Comparison of ENCODE assay signal across 25 cellular contexts in genomic region chr15:88493811-88494210, GRCh38. TPM values are rescaled to one million over a fixed set of nuclear protein-coding genes. Genes with fewer than 3 reads are reported as not detected.
A peak's percentile ranks its signal among the peaks of the same experiment; 100 is the strongest.
DNase-seq lines count a peak whose midpoint lies in the region; ATAC-seq, FAIRE-seq and TF ChIP-seq lines count a peak whose summit lies in the region.
"Had no signal": no experiment of that assay in that cellular context is flagged by ENCODE, and none has a peak within 500 bp of the region (broad histone marks: within the 10 kb centered on the region; RNA-seq: fewer than 3 reads in every experiment).

No MANE protein-coding gene starts in this region.

- H3F3A ChIP-seq in neural progenitor cell (ENCODE audit: low read depth) = no peaks in the 10 kb centered on the region

- intact Hi-C loops in kidney (cut with DNase I) = no loop called here

- H3K79me2 ChIP-seq in neural progenitor cell (ENCODE audit: low read depth) = no peaks in the 10 kb centered on the region

- DNase-seq in D721Med (ENCODE audit: insufficient read length, low spot score) = peak; percentile 57
- DNase-seq in NCI-H524 (lab: John Stamatoyannopoulos, UW) = peak; percentile 99
- peak; percentile 67 for DNase-seq in SK-N-DZ (ENCODE audit: low spot score)
- no peak for DNase-seq in neural progenitor cell (ENCODE audit: low spot score)
- DNase-seq in HuH-7.5 (ENCODE audit: low spot score) = no peak
- DNase-seq in kidney = no peak
- DNase-seq: AML-193; C1 segment of cervical spinal cord; CD8-positive, alpha-beta T cell; EL; GF-D8; KBM-7; NCI-H1092 treated with DMSO at 0.1 percent for 48 hours; NCI-H146; NCI-H2029; NCI-H774; OCI-M1; SW 1271; T-helper 17 cell had no signal

- H3K4me3 ChIP-seq in neural progenitor cell (no peak overlapping the region), kidney (ENCODE audit: low read length in 2 of 2) (no peak overlapping the region)

- no peaks in the 10 kb centered on the region for H4K20me1 ChIP-seq in neural progenitor cell (ENCODE audit: low read depth)

- no peak overlapping the region for H3K27ac ChIP-seq in neural progenitor cell
- H3K27ac ChIP-seq in kidney (ENCODE audit: low read depth in 2 of 2, low read length in 2 of 2) = no peak overlapping the region
- H3K27ac ChIP-seq: HL-60 had no signal

- no peak for ATAC-seq in HG03432 (IDR thresholded peaks at IDR 0.05; ENCODE audit: unreplicated experiment)
- ATAC-seq: CD8-positive, alpha-beta T cell; HepG2; T-helper 17 cell had no signal

- peaks cover 4% of the 10 kb centered on the region for H3K4me1 Mint-ChIP-seq in neural progenitor cell

- H3K4me1 ChIP-seq in neural progenitor cell (no peaks in the 10 kb centered on the region), kidney (ENCODE audit: control insufficient read depth in 1 of 2, insufficient read depth in 1 of 2, low read depth in 1 of 2, low read length in 2 of 2) (no peaks in the 10 kb centered on the region)

- FAIRE-seq in D721Med (lab: Jason Lieb, UNC) (peak; percentile 51), kidney (lab: Jason Lieb, UNC) (no peak)
- FAIRE-seq: GM19239, H54, HepG2, RCC 7860 had no signal

- no peak overlapping the region for H3K4me3 Mint-ChIP-seq in neural progenitor cell
- H3K4me3 Mint-ChIP-seq: CD8-positive, alpha-beta T cell; T-helper 17 cell had no signal

- no peak overlapping the region for H3K4me2 ChIP-seq in neural progenitor cell

- peak overlapping the region; percentile 33 for H3K27ac Mint-ChIP-seq in neural progenitor cell
- H3K27ac Mint-ChIP-seq: CD8-positive, alpha-beta T cell; T-helper 17 cell had no signal

- H2AFZ ChIP-seq in neural progenitor cell (replicated peaks) = no peak overlapping the region

- H3K9me3 ChIP-seq in neural progenitor cell (ENCODE audit: low read depth) (no peaks in the 10 kb centered on the region), kidney (ENCODE audit: control insufficient read depth in 1 of 2, low read length in 2 of 2) (no peaks in the 10 kb centered on the region)

- no peaks in the 10 kb centered on the region for H3K9me3 Mint-ChIP-seq in neural progenitor cell
- H3K9me3 Mint-ChIP-seq: CD8-positive, alpha-beta T cell had no signal

- peaks cover 9% of the 10 kb centered on the region for H3K27me3 Mint-ChIP-seq in neural progenitor cell (ENCODE audit: insufficient read depth, low read depth)
- H3K27me3 Mint-ChIP-seq: T-helper 17 cell had no signal

- TF ChIP-seq CTCF in D721Med (IDR thresholded peaks at IDR 0.05; ENCODE audit: insufficient read depth, missing control alignments) = no peak
- TF ChIP-seq CTCF in neural progenitor cell (IDR thresholded peaks at IDR 0.05) = no peak
- no peak for TF ChIP-seq CTCF in kidney (IDR thresholded peaks at IDR 0.05; ENCODE audit: borderline replicate concordance, extremely low read depth, insufficient read depth)

- H3K27me3 ChIP-seq in neural progenitor cell = no peaks in the 10 kb centered on the region

- no peaks in the 10 kb centered on the region for H3K36me3 ChIP-seq in neural progenitor cell
- peaks cover 0 to 4% of the 10 kb centered on the region in 2 donors for H3K36me3 ChIP-seq in kidney (ENCODE audit: control insufficient read depth in 1 of 2, insufficient read depth in 2 of 2, low read length in 2 of 2)

- H3K9ac ChIP-seq in neural progenitor cell = no peak overlapping the region
- no peak overlapping the region for H3K9ac ChIP-seq in kidney (ENCODE audit: low read length in 2 of 2)

- peaks cover 2% of the 10 kb centered on the region for H3K36me3 Mint-ChIP-seq in neural progenitor cell

RNA-seq across cellular contexts. Expression of gene MRPS11, which starts 26.3 kb away (rescaled TPM):
- polyA plus RNA-seq in SK-N-DZ (2014; cell fraction: cytosol; rRNA removed) = 66.0 and 140 TPM in 2 replicates
- polyA plus RNA-seq in SK-N-DZ (2014; cell fraction: nucleus; rRNA removed) = 38.8 and 55.1 TPM in 2 replicates
- total RNA-seq in neural progenitor cell (ENCODE audit: low replicate concordance) (15.8 and 20.6 TPM in 2 replicates), kidney (35.2 TPM)
- polyA plus RNA-seq in kidney (ENCODE audit: insufficient read depth, low read depth, low replicate concordance) = 96.8 TPM

RNA-seq across cellular contexts. Expression of gene MRPL46, which starts 26.6 kb away (rescaled TPM):
- 47.1 and 49.0 TPM in 2 replicates for polyA plus RNA-seq in SK-N-DZ (2014; cell fraction: cytosol; rRNA removed)
- 51.0 and 52.9 TPM in 2 replicates for polyA plus RNA-seq in SK-N-DZ (2014; cell fraction: nucleus; rRNA removed)
- total RNA-seq in neural progenitor cell (ENCODE audit: low replicate concordance) (17.8 and 20.4 TPM in 2 replicates), kidney (24.7 TPM)
- polyA plus RNA-seq in kidney (ENCODE audit: insufficient read depth, low read depth, low replicate concordance) = 73.4 TPM

RNA-seq across cellular contexts. Expression of gene DET1, which starts 52.7 kb away (rescaled TPM):
- polyA plus RNA-seq in SK-N-DZ (2014; cell fraction: cytosol; rRNA removed) = 14.9 and 16.0 TPM in 2 replicates
- polyA plus RNA-seq in SK-N-DZ (2014; cell fraction: nucleus; rRNA removed) = 15.8 and 20.4 TPM in 2 replicates
- total RNA-seq in neural progenitor cell (ENCODE audit: low replicate concordance) (19.0 and 21.3 TPM in 2 replicates), kidney (6.8 TPM)
- polyA plus RNA-seq in kidney (ENCODE audit: insufficient read depth, low read depth, low replicate concordance) = 3.9 TPM

Comparison
In these comparisons a context has a peak if more than half of its experiments do, and no peak if none do; other contexts are left out.
1. DNase-seq: peak in D721Med (single experiment), NCI-H524 (2 of 2) and SK-N-DZ (single experiment); none in neural progenitor cell (single experiment), HuH-7.5 (single experiment) and kidney (single experiment).